23 cellular contexts compared by ENCODE assay signal in the genomic region with DNA sequence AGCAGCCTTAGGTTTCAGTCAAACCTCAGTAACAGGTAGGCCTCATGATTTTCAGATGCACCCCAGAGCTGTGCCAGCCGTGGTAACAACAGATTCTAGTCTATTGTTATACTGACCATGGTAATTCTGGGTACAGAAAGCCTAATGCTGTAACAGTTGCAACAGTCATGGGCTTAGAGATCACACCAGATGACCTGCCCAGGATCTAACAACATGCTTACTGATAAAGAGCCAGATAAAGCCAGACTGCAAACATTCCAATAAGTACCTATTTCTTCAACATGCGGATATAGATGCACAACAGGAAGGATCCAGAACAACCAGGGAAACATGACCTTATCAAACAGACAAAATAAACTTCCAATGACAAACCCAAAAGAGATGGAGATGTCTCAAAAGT.
"Had no signal": no experiment of that assay in that cellular context is flagged by ENCODE, and none has a peak within 500 bp of the region (broad histone marks: within the 10 kb centered on the region; RNA-seq: fewer than 3 reads in every experiment).

No MANE protein-coding gene starts in this region.

- H3K27me3 ChIP-seq: SJSA1 had no signal

- H3K9ac ChIP-seq: KMS-11 had no signal

- H3K4me2 ChIP-seq: KMS-11 had no signal

- H3K4me3 ChIP-seq: K562, SJSA1, SK-N-MC had no signal

- H3K27me3 Mint-ChIP-seq: IgD-negative memory B cell had no signal

- H3K27ac ChIP-seq: KMS-11, SJSA1, SK-N-MC had no signal

- H3K4me1 ChIP-seq: SJSA1 had no signal

- H3K4me3 Mint-ChIP-seq: IgD-negative memory B cell had no signal

- FAIRE-seq: K562, RCC 7860 had no signal

- DNase-seq: Kasumi-1, MM.1S, MV-4-11, NCI-H1048, NCI-H1105, NCI-H1417, NCI-H1436 treated with DMSO at 0.1 percent for 48 hours, NCI-H1694, NCI-H187 treated with DMSO at 0.1 percent for 48 hours, NCI-H2029 treated with DMSO at 0.1 percent for 48 hours, NCI-H2227 treated with DMSO at 0.1 percent for 48 hours, NCI-H524, NCI-H526 treated with DMSO at 0.1 percent for 48 hours, NCI-H748 treated with DMSO at 0.1 percent for 48 hours, Right ventricle myocardium superior, RPMI8226, SIG-M5 had no signal

- H3K36me3 ChIP-seq: SJSA1 had no signal

- ATAC-seq: K562 had no signal
